Comparison of ENCODE assay signal across 1 cellular context in genomic region chr5:138469540-138470321, GRCh38.
TF ChIP-seq lines count a peak whose summit lies in the region.

No MANE protein-coding gene starts in this region.

TF ChIP-seq in IMR-90, 13 proteins besides CTCF, POLR2A, EP300 and RAD21 (continued from another document):
- peak; percentile 0; the same call in 1 of the 2 replicates for TF ChIP-seq NFE2L2 (IDR thresholded peaks at IDR 0.05; ENCODE audit: low read depth, low read length)
- no peak for TF ChIP-seq MAZ (IDR thresholded peaks at IDR 0.05; ENCODE audit: borderline replicate concordance, low read depth, low read length)
- TF ChIP-seq FOS (IDR thresholded peaks at IDR 0.05; ENCODE audit: low read depth, low read length): no peak
